In the genomic region with DNA sequence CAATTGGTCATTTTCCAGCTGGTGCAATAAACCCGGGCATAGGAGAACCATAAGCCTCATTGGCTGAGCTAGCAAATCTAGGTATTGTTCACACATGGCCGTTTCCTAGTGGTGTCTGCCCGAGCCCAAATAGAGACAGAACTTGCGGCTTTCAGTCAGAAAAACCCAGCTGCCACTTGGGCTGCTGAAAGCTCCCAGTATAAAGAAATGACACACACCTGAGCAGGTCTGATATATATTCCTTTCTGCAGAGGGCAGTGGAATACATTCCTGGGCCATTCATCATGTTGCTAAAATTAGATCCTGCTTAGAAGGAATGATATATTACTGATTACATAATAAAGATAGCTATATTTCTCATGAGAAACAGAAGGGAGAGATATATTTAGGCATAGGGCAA, we compare ENCODE assay signal across 16 cellular contexts.
DNase-seq lines count a peak whose midpoint lies in the region; ATAC-seq, FAIRE-seq and TF ChIP-seq lines count a peak whose summit lies in the region.
"Had no signal": no experiment of that assay in that cellular context is flagged by ENCODE, and none has a peak within 500 bp of the region (broad histone marks: within the 10 kb centered on the region; RNA-seq: fewer than 3 reads in every experiment).

No MANE protein-coding gene starts in this region.

- H2AFZ ChIP-seq in osteoblast (ENCODE audit: low read length), result no peak overlapping the region

- TF ChIP-seq CTCF in bronchial epithelial cell (IDR thresholded peaks at IDR 0.05; ENCODE audit: insufficient read depth, low read length, severe bottlenecking) (no peak), prostate gland (IDR thresholded peaks at IDR 0.05) (no peak), osteoblast (IDR thresholded peaks at IDR 0.05; ENCODE audit: extremely low read depth, low read depth, low read length) (no peak)

- H3K4me1 ChIP-seq in prostate gland (replicated peaks) (no peaks in the 10 kb centered on the region), osteoblast (ENCODE audit: insufficient read depth, low read length) (no peaks in the 10 kb centered on the region)
- H3K4me1 ChIP-seq: BE2C, stomach had no signal

- no peak for TF ChIP-seq POLR2A in prostate gland (IDR thresholded peaks at IDR 0.05)

- H4K20me1 ChIP-seq in osteoblast (ENCODE audit: insufficient read depth, low read length), result no peaks in the 10 kb centered on the region

- H3K36me3 ChIP-seq in bronchial epithelial cell (ENCODE audit: control insufficient read depth, insufficient read depth, low read length) (no peaks in the 10 kb centered on the region), prostate gland (no peaks in the 10 kb centered on the region), osteoblast (ENCODE audit: insufficient read depth, low read length) (no peaks in the 10 kb centered on the region)
- H3K36me3 ChIP-seq: BE2C, stomach had no signal

- H3K4me3 ChIP-seq in bronchial epithelial cell (ENCODE audit: low read depth, low read length), result no peak overlapping the region
- H3K4me3 ChIP-seq in prostate gland, result no peak overlapping the region
- no peak overlapping the region for H3K4me3 ChIP-seq in osteoblast (ENCODE audit: insufficient read depth, low read length)
- H3K4me3 ChIP-seq: stomach had no signal

- H3K9me3 ChIP-seq in prostate gland, result no peaks in the 10 kb centered on the region
- H3K9me3 ChIP-seq in osteoblast (ENCODE audit: low read depth, low read length), result no peaks in the 10 kb centered on the region
- H3K9me3 ChIP-seq: BE2C had no signal

- intact Hi-C loops in prostate gland (cut with DNase I), result no loop called here

- no peak overlapping the region for H3K4me2 ChIP-seq in osteoblast (ENCODE audit: insufficient read depth, low read length)

- no peaks in the 10 kb centered on the region for H3K79me2 ChIP-seq in osteoblast (ENCODE audit: insufficient read depth, low read length)

- H3K27me3 ChIP-seq in bronchial epithelial cell (ENCODE audit: control insufficient read depth, insufficient read depth, low read length) (no peaks in the 10 kb centered on the region), prostate gland (replicated peaks; ENCODE audit: insufficient read depth) (no peaks in the 10 kb centered on the region), osteoblast (ENCODE audit: insufficient read depth, low read length) (no peaks in the 10 kb centered on the region)
- H3K27me3 ChIP-seq: BE2C, stomach had no signal

- FAIRE-seq in bronchial epithelial cell (lab: Jason Lieb, UNC), result no peak
- FAIRE-seq: GM12891 had no signal

- H3K27ac ChIP-seq in prostate gland, result no peak overlapping the region
- H3K27ac ChIP-seq in osteoblast (ENCODE audit: low read depth, low read length), result no peak overlapping the region
- H3K27ac ChIP-seq: stomach had no signal

- no peak for ATAC-seq in GM18520 (IDR thresholded peaks at IDR 0.05; ENCODE audit: unreplicated experiment)
- ATAC-seq: WTC11 had no signal

- DNase-seq in Daoy (ENCODE audit: low read depth) (peak; percentile 4), M059J (ENCODE audit: low read depth) (peak; percentile 20), bronchial epithelial cell (ENCODE audit: low read depth) (peak; percentile 98), prostate gland (ENCODE audit: low spot score) (peak; percentile 26), hippocampal formation (lab: John Stamatoyannopoulos, UW) (no peak), osteoblast (ENCODE audit: insufficient read length, low spot score, missing footprints) (no peak)
- DNase-seq: BE2C, foreskin fibroblast, H9, Kasumi-1, NCI-H2171, stomach, SW 1271 had no signal

- 22% methylated on average over 4 of the region's 4 CpGs for WGBS in prostate gland

Comparison
In these comparisons a context has a peak if more than half of its experiments do, and no peak if none do; other contexts are left out.
1. DNase-seq: peak in Daoy (single experiment), M059J (single experiment), bronchial epithelial cell (single experiment) and prostate gland (single experiment); none in hippocampal formation (0 of 2) and osteoblast (single experiment).